ENCODE assay signal across 19 cellular contexts in the genomic region with DNA sequence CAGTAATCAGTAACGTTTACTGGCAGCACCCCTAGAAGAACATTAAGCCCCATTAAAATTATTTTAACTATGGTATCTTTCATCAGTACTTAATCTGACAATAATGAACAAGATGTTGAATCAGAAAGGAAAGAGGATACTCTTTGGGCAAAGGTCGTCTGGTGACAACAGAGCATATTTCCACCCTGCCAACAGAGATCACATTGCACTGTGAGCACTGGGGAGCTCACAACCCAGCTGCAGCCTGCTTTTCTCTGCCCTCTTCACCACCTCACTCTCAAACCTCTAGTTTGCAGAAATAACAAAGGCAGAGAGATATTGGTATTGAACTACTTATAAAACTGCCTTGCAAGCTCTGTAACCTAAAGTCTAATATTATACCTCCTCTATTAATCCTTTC.
"Had no signal": no experiment of that assay in that cellular context is flagged by ENCODE, and none has a peak within 500 bp of the region (broad histone marks: within the 10 kb centered on the region; RNA-seq: fewer than 3 reads in every experiment).

No MANE protein-coding gene starts in this region.

- ATAC-seq: activated T-cell treated with anti-CD3 and anti-CD28 coated beads, Interleukin-2, amount 50 U/mL, for 72 hours; esophagus mucosa had no signal

- H3K27me3 ChIP-seq: adrenal gland, heart right ventricle, stomach, testis, upper lobe of left lung had no signal

- H3K4me3 ChIP-seq: adrenal gland, heart right ventricle, smooth muscle cell, stomach, testis, upper lobe of left lung had no signal

- H3K4me1 Mint-ChIP-seq: activated naive CD4-positive, alpha-beta T cell treated with anti-CD3 and anti-CD28 coated beads, Interleukin-2, amount 50 U/mL, for 24 hours had no signal

- DNase-seq: activated CD4-positive, alpha-beta T cell treated with anti-CD3 and anti-CD28 coated beads for 1 hour; activated effector memory CD4-positive, alpha-beta T cell treated with anti-CD3 and anti-CD28 coated beads, Interleukin-2, amount 50 U/mL, for 16 hours; activated T-cell treated with anti-CD3 and anti-CD28 coated beads, Interleukin-2, amount 50 U/mL, for 72 hours; adrenal gland; cerebellar nuclear complex; effector CD8-positive, alpha-beta T cell; heart right ventricle; kidney glomerular epithelial cell; stimulated activated CD4-positive, alpha-beta T cell treated with anti-CD3 and anti-CD28 coated beads, Interleukin-4, amount 100 ng/mL, for 1 hour; stomach; SW 1271; testis; upper lobe of left lung; WERI-Rb-1 had no signal

- H3K4me3 Mint-ChIP-seq: activated naive CD4-positive, alpha-beta T cell treated with anti-CD3 and anti-CD28 coated beads, Interleukin-2, amount 50 U/mL, for 24 hours; activated T-cell treated with anti-CD3 and anti-CD28 coated beads, Interleukin-2, amount 50 U/mL, for 72 hours; dendritic cell treated with granulocyte-macrophage colony-stimulating factor and Interleukin-4, amounts not matched to agents 40 ng/mL and 50 ng/mL, for 4 days; nephron had no signal

- H3K27ac ChIP-seq: adrenal gland, heart right ventricle, stomach, upper lobe of left lung, WERI-Rb-1 had no signal

- H3K36me3 Mint-ChIP-seq: activated naive CD4-positive, alpha-beta T cell treated with anti-CD3 and anti-CD28 coated beads, Interleukin-2, amount 50 U/mL, for 24 hours had no signal

- H3K4me1 ChIP-seq: adrenal gland, stomach had no signal

- H3K27ac Mint-ChIP-seq: activated naive CD4-positive, alpha-beta T cell treated with anti-CD3 and anti-CD28 coated beads, Interleukin-2, amount 50 U/mL, for 24 hours; activated T-cell treated with anti-CD3 and anti-CD28 coated beads, Interleukin-2, amount 50 U/mL, for 72 hours; dendritic cell treated with granulocyte-macrophage colony-stimulating factor and Interleukin-4, amounts not matched to agents 40 ng/mL and 50 ng/mL, for 4 days had no signal

- H3K36me3 ChIP-seq: upper lobe of left lung, WERI-Rb-1 had no signal

- H3K9me3 Mint-ChIP-seq: activated naive CD4-positive, alpha-beta T cell treated with anti-CD3 and anti-CD28 coated beads, Interleukin-2, amount 50 U/mL, for 24 hours; dendritic cell treated with granulocyte-macrophage colony-stimulating factor and Interleukin-4, amounts not matched to agents 40 ng/mL and 50 ng/mL, for 4 days; nephron had no signal

- H3K27me3 Mint-ChIP-seq: activated naive CD4-positive, alpha-beta T cell treated with anti-CD3 and anti-CD28 coated beads, Interleukin-2, amount 50 U/mL, for 24 hours; dendritic cell treated with granulocyte-macrophage colony-stimulating factor and Interleukin-4, amounts not matched to agents 40 ng/mL and 50 ng/mL, for 4 days had no signal

- H3K9me3 ChIP-seq: adrenal gland, stomach, testis, upper lobe of left lung had no signal
